ENCODE assay signal across 8 cellular contexts in the genomic region with DNA sequence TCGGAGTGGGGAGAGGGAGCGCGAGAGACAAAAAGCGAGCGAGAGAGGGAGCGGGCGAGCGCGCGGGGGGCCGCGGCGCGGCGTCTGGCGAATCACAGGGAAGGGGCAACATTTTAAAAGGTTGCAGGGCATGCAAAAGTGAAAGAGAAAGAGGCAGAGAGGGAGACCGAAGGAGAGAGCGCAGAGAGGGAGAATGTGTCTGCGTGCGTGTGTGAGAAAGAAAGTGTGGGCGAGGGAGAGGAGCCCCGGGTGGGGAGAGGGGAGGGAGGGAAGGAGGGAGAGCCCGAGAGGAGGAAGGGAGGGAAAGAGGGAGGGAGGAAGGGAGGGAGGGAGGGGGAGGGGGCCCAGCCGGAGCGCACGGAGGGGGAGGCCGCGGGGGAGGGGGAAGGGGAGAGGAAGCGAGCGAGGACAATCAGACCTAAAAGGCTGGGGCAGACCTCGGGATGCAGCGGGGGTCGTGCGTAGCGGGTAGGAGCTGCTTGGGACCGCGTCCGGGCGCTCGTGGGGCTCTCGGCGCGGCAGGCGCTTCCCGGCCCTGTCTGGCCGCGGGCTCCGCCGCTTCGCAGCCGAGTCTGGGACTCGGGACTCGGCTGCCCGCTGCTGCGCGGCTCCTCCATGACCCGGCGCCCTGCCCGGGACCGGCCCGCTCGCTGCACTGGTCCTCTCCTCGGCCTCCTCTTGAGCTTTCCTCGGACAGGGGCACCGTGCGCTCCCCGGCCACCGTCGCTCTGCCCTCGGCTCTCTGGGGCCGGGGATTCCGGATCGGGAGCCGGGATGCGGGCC. TPM values are rescaled to one million over a fixed set of nuclear protein-coding genes. Genes with fewer than 3 reads are reported as not detected.
DNase-seq lines count a peak whose midpoint lies in the region; ATAC-seq, FAIRE-seq and TF ChIP-seq lines count a peak whose summit lies in the region.

No MANE protein-coding gene starts in this region.

- intact Hi-C loops in PC-3 (cut with micrococcal nuclease) (loop anchor here (5.0 kb wide), 3 partner anchors 380 to 1010 kb away; no protein-coding TSS in a partner anchor), GM12878 (cut with micrococcal nuclease; ENCODE audit: unreplicated experiment) (no loop called here)

- CTCF ChIA-PET in PC-3 (lab: Charles Lee) = interaction anchor here (0.6 kb wide), 1 partner anchor 1161 kb away, joined by 3 read pairs; no protein-coding TSS in a partner anchor
- CTCF ChIA-PET in GM12878 (lab: Yijun Ruan, JAX) = interaction anchor here (1.2 to 4.0 kb wide), 2 partner anchors 17 to 382 kb away, joined by 3 to 20 read pairs; no protein-coding TSS in a partner anchor

- TF ChIP-seq POLR2A in GM12878 (IDR thresholded peaks at IDR 0.05; ENCODE audit: low read depth, low read length) = no peak

- TF ChIP-seq EP300 in GM12878 (IDR thresholded peaks at IDR 0.05; ENCODE audit: borderline replicate concordance in 1 of 2, control insufficient read depth in 1 of 2, low read depth in 2 of 2, low read length in 2 of 2) = no peak

- in situ Hi-C loops in GM12878 (cut with MboI) = no loop called here

- peak overlapping the region; percentile 99 for H3K9ac ChIP-seq in PC-3 (ENCODE audit: low read length)
- peak overlapping the region; percentile 29; the same call in 1 of the 2 replicates for H3K9ac ChIP-seq in GM12878 (ENCODE audit: control insufficient read depth, insufficient read depth, low read length)

- no peak for TF ChIP-seq RAD21 in GM12878 (IDR thresholded peaks at IDR 0.05; ENCODE audit: insufficient read depth, low read depth, low read length)

- POLR2A ChIA-PET in PC-3 (lab: Charles Lee; ENCODE audit: unreplicated experiment) (interaction anchor here (0.6 kb wide), 1 partner anchor 18 kb away, joined by 6 read pairs; no protein-coding TSS in a partner anchor), GM12878 (lab: Charles Lee) (no interaction called here)

- peak overlapping the region; percentile 99 for H3K4me2 ChIP-seq in PC-3 (ENCODE audit: low read length)
- H3K4me2 ChIP-seq in GM12878 (ENCODE audit: control insufficient read depth, insufficient read depth) = peak overlapping the region; percentile 96

- RAD21 ChIA-PET in GM12878 (lab: Charles Lee; ENCODE audit: unreplicated experiment) = interaction anchor here (1.4 kb wide), 1 partner anchor 8 kb away, joined by 4 read pairs; no protein-coding TSS in a partner anchor

- peaks cover 0 to 7% (median 5%) of the 10 kb centered on the region in 3 donors for H3K36me3 Mint-ChIP-seq in immature natural killer cell

- WGBS in GM12878 (ENCODE audit: insufficient coverage, insufficient replicate concordance, low lambda C conversion rate, missing lambda C conversion rate) = under 1% methylated on average over 41 of the region's 75 CpGs

- H3K4me3 ChIP-seq in PC-3 (ENCODE audit: low read length) = peak overlapping the region; percentile 91
- peak overlapping the region; percentile 70 for H3K4me3 ChIP-seq in GM12878

- H3K27ac ChIP-seq in PC-3 (ENCODE audit: low read length) (peak overlapping the region; percentile 98), GM12878 (ENCODE audit: control insufficient read depth, insufficient read depth) (no peak overlapping the region)

- no peaks in the 10 kb centered on the region for H3K27me3 ChIP-seq in PC-3 (ENCODE audit: low read length)
- H3K27me3 ChIP-seq in GM12878 (replicated peaks in 1 of 2; ENCODE audit: control insufficient read depth in 2 of 2, insufficient read depth in 2 of 2, low read length in 1 of 2) = peaks cover 10 to 48% of the 10 kb centered on the region in 2 experiments

- H3K27me3 Mint-ChIP-seq in immature natural killer cell (ENCODE audit: low read depth in 3 of 3) = peaks cover 66 to 73% (median 72%) of the 10 kb centered on the region in 3 donors

- H3K79me2 ChIP-seq in PC-3 (ENCODE audit: low read length) (peaks cover 95% of the 10 kb centered on the region), GM12878 (ENCODE audit: control insufficient read depth, insufficient read depth, low read length) (no peaks in the 10 kb centered on the region)

- H2AFZ ChIP-seq in PC-3 (ENCODE audit: low read length) = no peak overlapping the region
- peak overlapping the region; percentile 75 for H2AFZ ChIP-seq in GM12878 (ENCODE audit: control insufficient read depth, low read depth, low read length)

- H3K4me1 Mint-ChIP-seq in immature natural killer cell = peaks cover 31 to 51% of the 10 kb centered on the region in 2 donors

- H3K36me3 ChIP-seq in PC-3 (ENCODE audit: low read depth, low read length) = peaks cover 32% of the 10 kb centered on the region
- no peaks in the 10 kb centered on the region for H3K36me3 ChIP-seq in GM12878 (ENCODE audit: control insufficient read depth in 2 of 2, insufficient read depth in 2 of 2, low read length in 1 of 2)

- H3K9me2 ChIP-seq in PC-3 (replicated peaks; ENCODE audit: low read length) = no peaks in the 10 kb centered on the region

- DNase-seq in D341Med (ENCODE audit: low spot score) (peak; percentile 62), PC-3 (peak; percentile 84), GM12878 (ENCODE audit: low read depth, low spot score) (no peak), immature natural killer cell (peak; percentile 57 to 59 (median 59)), UCSD-AML1 (lab: John Stamatoyannopoulos, UW; ENCODE audit: unreplicated experiment) (no peak)
- DNase-seq in stimulated activated CD4-positive, alpha-beta T cell treated with anti-CD3 and anti-CD28 coated beads, Interleukin-4, amount 100 ng/mL, for 1 hour = peak; percentile 35

- H4K20me1 ChIP-seq in PC-3 (ENCODE audit: low read length) = peaks cover 23% of the 10 kb centered on the region
- no peaks in the 10 kb centered on the region for H4K20me1 ChIP-seq in GM12878 (ENCODE audit: control insufficient read depth, insufficient read depth)

- no TSS peak for BruUV-seq in PC-3 (replicated peaks; lab: Mats Ljungman, UMichigan)
- BruUV-seq in GM12878 (replicated peaks; lab: Mats Ljungman, UMichigan) = no TSS peak

- H3K9me3 ChIP-seq in PC-3 (ENCODE audit: low read length) = no peaks in the 10 kb centered on the region
- peaks cover 2% of the 10 kb centered on the region; the same call in 1 of the 3 replicates for H3K9me3 ChIP-seq in GM12878 (replicated peaks; ENCODE audit: control insufficient read depth, insufficient read depth, low read length)

- H3F3A ChIP-seq in PC-3 (ENCODE audit: low read length, unreplicated experiment) = no peaks in the 10 kb centered on the region

- ATAC-seq in GM19324 (IDR thresholded peaks at IDR 0.05; ENCODE audit: low FRiP score, unreplicated experiment) = peak; percentile 52
- ATAC-seq in HG03460 (IDR thresholded peaks at IDR 0.05; ENCODE audit: unreplicated experiment) = peak; percentile 43
- peak; percentile 25 for ATAC-seq in PC-3
- ATAC-seq in GM12878 = peak; percentile 75

- SMC1A ChIA-PET in GM12878 (lab: Charles Lee; ENCODE audit: uncharacterized antibody, unreplicated experiment) = no interaction called here

- peak overlapping the region in 5 of 6 donors; percentile 60 to 89 (median 73) for H3K27ac Mint-ChIP-seq in immature natural killer cell

- peaks cover 32% of the 10 kb centered on the region for H3K4me1 ChIP-seq in PC-3 (ENCODE audit: insufficient read depth, low read length)
- peaks cover 15% of the 10 kb centered on the region for H3K4me1 ChIP-seq in GM12878 (ENCODE audit: control insufficient read depth, insufficient read depth, low read length)

- no peak for FAIRE-seq in GM12878 (lab: Jason Lieb, UNC)

- H3K9me3 Mint-ChIP-seq in immature natural killer cell = peaks cover 15 to 58% (median 20%) of the 10 kb centered on the region in 6 donors

- no peak for TF ChIP-seq CTCF in PC-3 (conservative IDR thresholded peaks at IDR 0.05; ENCODE audit: low read depth, low read length)
- no peak for TF ChIP-seq CTCF in GM12878 (IDR thresholded peaks at IDR 0.05 in 2 of 3, conservative IDR thresholded peaks at IDR 0.05 in 1 of 3; ENCODE audit: control insufficient read depth in 2 of 3, extremely low read depth in 1 of 3, insufficient read depth in 1 of 3, low read depth in 3 of 3, low read length in 3 of 3)

- peak overlapping the region; percentile 91 to 98 (median 92) for H3K4me3 Mint-ChIP-seq in immature natural killer cell

TF ChIP-seq in GM12878, 131 proteins besides CTCF, POLR2A, EP300 and RAD21:
- TF ChIP-seq IKZF1 (conservative IDR thresholded peaks at IDR 0.05) (peak; percentile 42; the same call in 1 of the 2 replicates), SUZ12 (IDR thresholded peaks at IDR 0.05; ENCODE audit: unreplicated experiment) (no peak), LARP7 (IDR thresholded peaks at IDR 0.05) (0 out of 2 replicates have a peak, but pooled peaks have one; percentile 46)

RNA-seq across cellular contexts. Expression of a gene that starts 2.5 kb away (rescaled TPM):
- total RNA-seq in PC-3 (2014; rRNA removed) (29.4 and 35.5 TPM in 2 replicates), GM12878 (2014; rRNA removed) (0.06 TPM in 1 of 2 replicates, not detected in the other), GM12878 (2014; rRNA removed; fragmentation: Illumina TruSeq; extraction: Trizol) (0.23 TPM in 1 of 2 replicates, not detected in the other), GM12878 (2021) (0.21 and 0.46 TPM in 2 replicates)
- 0.73 and 1.5 TPM in 2 replicates for total RNA-seq in GM12878 (2013; cell fraction: nucleolus; rRNA removed)
- not detected for polyA plus RNA-seq in GM12878 (2011; ENCODE audit: low read depth)
- polyA plus RNA-seq in GM12878 (2011; rRNA removed) (0.32 and 0.33 TPM in 2 replicates), GM12878 (2014; fragmentation: Illumina TruSeq; extraction: Trizol) (0.06 and 0.21 TPM in 2 replicates), GM12878 (2014; fragmentation: Nextera tagmentation; extraction: Ambion mirVana) (under 1 TPM in 1 of 2 experiments, not detected in 1; 0.05 TPM), GM12878 (2014; rRNA removed) (0.14 TPM in 1 of 2 replicates, not detected in the other), GM12878 (2016; fragmentation: Nextera tagmentation; extraction: Ambion mirVana) (not detected), immature natural killer cell (not detected)
- 0.24 and 0.30 TPM in 2 replicates for polyA plus RNA-seq in GM12878 (2011; cell fraction: cytosol; rRNA removed)
- polyA plus RNA-seq in GM12878 (2011; cell fraction: nucleus; rRNA removed) = 1.1 and 1.3 TPM in 2 replicates
- 0.09 and 0.18 TPM in 2 replicates for polyA plus RNA-seq in GM12878 (2012)
- polyA minus RNA-seq in GM12878 (2011; rRNA and poly(A)+ RNA removed) = 0.15 and 0.41 TPM in 2 replicates
- polyA minus RNA-seq in GM12878 (2011; cell fraction: cytosol; rRNA and poly(A)+ RNA removed) = 2.9 and 3.2 TPM in 2 replicates
- polyA minus RNA-seq in GM12878 (2011; cell fraction: nucleus; rRNA and poly(A)+ RNA removed) = 0.73 and 1.8 TPM in 2 replicates

Comparison
In these comparisons a context has a peak if more than half of its experiments do, and no peak if none do; other contexts are left out.
1. DNase-seq: peak in D341Med (single experiment), PC-3 (single experiment), immature natural killer cell (3 of 3) and stimulated activated CD4-positive, alpha-beta T cell treated with anti-CD3 and anti-CD28 coated beads, Interleukin-4, amount 100 ng/mL, for 1 hour (single experiment); none in GM12878 (single experiment) and UCSD-AML1 (single experiment).
2. ATAC-seq: peak in every context shown above with its lines; median percentile 75 in GM12878; 52 in GM19324; 43 in HG03460; 25 in PC-3.
3. RNA of a gene that starts 2.5 kb away (total RNA-seq): 29.4 to 35.5 TPM in PC-3; 0.06 to 1.5 TPM in GM12878; every median in the first group is over 10 times any median in the second.